Comparison of ENCODE assay signal across 22 cellular contexts in the genomic region with DNA sequence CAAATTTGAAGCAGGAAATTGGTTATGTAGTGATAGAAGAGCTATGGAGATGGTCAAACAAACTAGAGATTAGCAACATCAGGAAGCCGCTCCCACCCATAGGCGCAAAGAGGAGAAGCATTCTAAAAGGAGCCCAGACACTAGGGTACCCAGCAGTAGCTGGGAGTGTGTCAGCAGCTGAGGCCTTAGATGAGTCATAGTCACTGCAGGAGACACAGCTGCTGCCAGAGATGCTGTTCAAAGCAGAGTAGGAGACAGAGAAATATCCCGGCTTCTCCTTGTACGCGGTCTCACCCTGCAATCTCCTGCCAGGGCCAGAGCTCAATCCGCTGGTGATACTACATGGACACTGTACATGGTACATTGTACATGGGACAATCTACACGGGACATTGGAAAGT.
A peak's percentile ranks its signal among the peaks of the same experiment; 100 is the strongest.
DNase-seq lines count a peak whose midpoint lies in the region; ATAC-seq and TF ChIP-seq lines count a peak whose summit lies in the region.
"Had no signal": no experiment of that assay in that cellular context is flagged by ENCODE, and none has a peak within 500 bp of the region (broad histone marks: within the 10 kb centered on the region; RNA-seq: fewer than 3 reads in every experiment).

No MANE protein-coding gene starts in this region.

- H3K9ac ChIP-seq in mammary epithelial cell (ENCODE audit: insufficient read depth, low read length) (no peak overlapping the region), mesenchymal stem cell (ENCODE audit: low read length) (no peak overlapping the region)

- intact Hi-C loops in mammary epithelial cell (cut with micrococcal nuclease): no loop called here

- DNase-seq in EH (ENCODE audit: low read depth): peak; percentile 78
- peak; percentile 52 for DNase-seq in NCI-H146 (lab: John Stamatoyannopoulos, UW)
- DNase-seq in mammary epithelial cell: peak; percentile 47
- peak; percentile 35 for DNase-seq in mesenchymal stem cell
- DNase-seq in DMS79 (lab: John Stamatoyannopoulos, UW): no peak
- DNase-seq in activated CD4-positive, CD25-positive, alpha-beta regulatory T cell treated with anti-CD3 and anti-CD28 coated beads, Interleukin-2, amount 50 U/mL, for 72 hours: no peak
- no peak for DNase-seq in NCI-H526 treated with DMSO at 0.1 percent for 48 hours (lab: John Stamatoyannopoulos, UW)
- DNase-seq: activated CD4-positive, alpha-beta memory T cell treated with anti-CD3 and anti-CD28 coated beads, Interleukin-2, amount 10 ng/mL, durations not matched to agents 7 days and 5 days; activated T-cell treated with anti-CD3 and anti-CD28 coated beads for 4 hours; amniotic stem cell; CD4-positive, alpha-beta T cell; DMS153; erythroblast; HCEC 1CT; left colon; NCI-H1930; NCI-H345; nephron progenitor cell; stimulated activated CD4-positive, alpha-beta T cell treated with anti-CD3 and anti-CD28 coated beads, Interleukin-2, amount 100 ng/mL, for 24 hours; stimulated activated naive CD4-positive, alpha-beta T cell treated with Interleukin-2 at 50 U/mL for 16 hours had no signal

- H4K20me1 ChIP-seq in mammary epithelial cell (ENCODE audit: insufficient read depth, low read length): no peaks in the 10 kb centered on the region

- H3K27me3 ChIP-seq in mammary epithelial cell (ENCODE audit: insufficient read depth, low read length) (no peaks in the 10 kb centered on the region), mesenchymal stem cell (ENCODE audit: control insufficient read depth in 1 of 2, insufficient read depth in 1 of 2, low read length in 2 of 2) (no peaks in the 10 kb centered on the region)
- H3K27me3 ChIP-seq: tibial nerve had no signal

- no peak overlapping the region for H3K18ac ChIP-seq in mesenchymal stem cell (ENCODE audit: low read depth in 1 of 2, low read length in 2 of 2)

- H2AK5ac ChIP-seq in mesenchymal stem cell (ENCODE audit: low read length, severe bottlenecking): no peak overlapping the region

- no peak overlapping the region for H2AFZ ChIP-seq in mammary epithelial cell (ENCODE audit: low read depth, low read length)
- H2AFZ ChIP-seq in mesenchymal stem cell (ENCODE audit: low read depth, low read length): no peak overlapping the region

- H3K4me1 ChIP-seq in mammary epithelial cell (ENCODE audit: insufficient read depth, low read length) (peaks cover under 1% of the 10 kb centered on the region), mesenchymal stem cell (ENCODE audit: control insufficient read depth, insufficient read depth, low read depth, low read length) (no peaks in the 10 kb centered on the region)

- dilution Hi-C loops in mammary epithelial cell (cut with HindIII; ENCODE audit: low sequenced_read_pairs): no loop called here

- H3K79me2 ChIP-seq in mammary epithelial cell (ENCODE audit: insufficient read depth, low read length): no peaks in the 10 kb centered on the region

- no peak for ATAC-seq in GM21528 (IDR thresholded peaks at IDR 0.05; ENCODE audit: low FRiP score, unreplicated experiment)
- ATAC-seq: left colon had no signal

- H3K36me3 ChIP-seq in mammary epithelial cell (ENCODE audit: insufficient read depth, low read length): no peaks in the 10 kb centered on the region
- H3K36me3 ChIP-seq in mesenchymal stem cell (ENCODE audit: control insufficient read depth in 1 of 2, insufficient read depth in 2 of 2, low read depth in 1 of 2, low read length in 2 of 2): no peaks in the 10 kb centered on the region
- H3K36me3 ChIP-seq: tibial nerve had no signal

- H2BK15ac ChIP-seq in mesenchymal stem cell (ENCODE audit: low read depth, poor library complexity, severe bottlenecking): no peak overlapping the region

- no peak overlapping the region for H4K91ac ChIP-seq in mesenchymal stem cell (ENCODE audit: low read length)

- H3K27ac ChIP-seq in mammary epithelial cell (ENCODE audit: insufficient read depth, low read depth, low read length): no peak overlapping the region
- H3K27ac ChIP-seq in mesenchymal stem cell (ENCODE audit: low read length, poor library complexity, severe bottlenecking): no peak overlapping the region
- H3K27ac ChIP-seq: tibial nerve had no signal

- H4K8ac ChIP-seq in mesenchymal stem cell (ENCODE audit: low read length): no peak overlapping the region

- H3K79me1 ChIP-seq in mesenchymal stem cell (replicated peaks; ENCODE audit: low read length, poor library complexity, severe bottlenecking): no peaks in the 10 kb centered on the region

- H3K4me2 ChIP-seq in mammary epithelial cell (ENCODE audit: insufficient read depth, low read depth, low read length) (no peak overlapping the region), mesenchymal stem cell (ENCODE audit: low read length, poor library complexity, severe bottlenecking) (no peak overlapping the region)

- 85% methylated on average over 7 of the region's 7 CpGs for WGBS in mammary epithelial cell (ENCODE audit: low coverage, missing lambda C conversion rate)
- 86% methylated on average over 7 of the region's 7 CpGs for WGBS in mesenchymal stem cell

- no peak overlapping the region for H2BK5ac ChIP-seq in mesenchymal stem cell (ENCODE audit: low read depth, low read length, poor library complexity, severe bottlenecking)

- H2BK120ac ChIP-seq in mesenchymal stem cell (ENCODE audit: low read depth, low read length): no peak overlapping the region

- H3K9me3 ChIP-seq in mammary epithelial cell (replicated peaks; ENCODE audit: insufficient read depth, low read length): no peaks in the 10 kb centered on the region
- no peaks in the 10 kb centered on the region for H3K9me3 ChIP-seq in mesenchymal stem cell (ENCODE audit: control insufficient read depth, low read length)
- H3K9me3 ChIP-seq: tibial nerve had no signal

- in situ Hi-C loops in mammary epithelial cell (cut with MboI; ENCODE audit: low sequenced_read_pairs in 2 of 2): no loop called here

- no peak overlapping the region for H3K14ac ChIP-seq in mesenchymal stem cell (ENCODE audit: low read length in 2 of 2)

- no peak overlapping the region for H3K4ac ChIP-seq in mesenchymal stem cell (ENCODE audit: low read depth in 1 of 2, low read length in 2 of 2)

- BruUV-seq in mammary epithelial cell (replicated peaks; lab: Mats Ljungman, UMichigan): no TSS peak

- CTCF ChIA-PET in mammary epithelial cell (lab: Charles Lee; ENCODE audit: low non-redundant PET): no interaction called here

- H3K4me3 ChIP-seq in mammary epithelial cell (replicated peaks in 1 of 3; ENCODE audit: insufficient read depth in 1 of 3, low read depth in 2 of 3, low read length in 3 of 3) (no peak overlapping the region), mesenchymal stem cell (ENCODE audit: insufficient read depth in 1 of 2, low read depth in 1 of 2, low read length in 2 of 2) (no peak overlapping the region)
- H3K4me3 ChIP-seq: tibial nerve had no signal

- TF ChIP-seq CTCF in mammary epithelial cell (conservative IDR thresholded peaks at IDR 0.05 in 1 of 2, IDR thresholded peaks at IDR 0.05 in 1 of 2; ENCODE audit: extremely low read depth in 1 of 2, insufficient read depth in 1 of 2, low read depth in 1 of 2, low read length in 2 of 2): no peak

- H3K23ac ChIP-seq in mesenchymal stem cell (ENCODE audit: low read length in 2 of 2): no peak overlapping the region

- no peak overlapping the region for H2BK12ac ChIP-seq in mesenchymal stem cell (ENCODE audit: low read length in 2 of 2)

Comparison
In these comparisons a context has a peak if more than half of its experiments do, and no peak if none do; other contexts are left out.
1. DNase-seq: peak in EH (single experiment), NCI-H146 (single experiment), mammary epithelial cell (single experiment) and mesenchymal stem cell (single experiment); none in DMS79 (single experiment), activated CD4-positive, CD25-positive, alpha-beta regulatory T cell treated with anti-CD3 and anti-CD28 coated beads, Interleukin-2, amount 50 U/mL, for 72 hours (single experiment) and NCI-H526 treated with DMSO at 0.1 percent for 48 hours (single experiment).